17 cellular contexts compared by ENCODE assay signal in genomic region chr11:108669711-108670110, GRCh38. TPM values are rescaled to one million over a fixed set of nuclear protein-coding genes. Genes with fewer than 3 reads are reported as not detected.
A peak's percentile ranks its signal among the peaks of the same experiment; 100 is the strongest.
DNase-seq lines count a peak whose midpoint lies in the region; ATAC-seq and TF ChIP-seq lines count a peak whose summit lies in the region.
"Had no signal": no experiment of that assay in that cellular context is flagged by ENCODE, and none has a peak within 500 bp of the region (broad histone marks: within the 10 kb centered on the region; RNA-seq: fewer than 3 reads in every experiment).

No MANE protein-coding gene starts in this region.

- ATAC-seq in HG02798 (IDR thresholded peaks at IDR 0.05; ENCODE audit: poor library complexity, unreplicated experiment): no peak
- ATAC-seq: CD8-positive, alpha-beta T cell; GM12878 had no signal

- no peak overlapping the region for H3K23ac ChIP-seq in trophoblast cell (ENCODE audit: low read length)

- H3K9ac ChIP-seq in trophoblast cell (ENCODE audit: low read length): no peak overlapping the region
- H3K9ac ChIP-seq: BLaER1 had no signal

- H3K27me3 ChIP-seq in SJCRH30: no peaks in the 10 kb centered on the region
- no peaks in the 10 kb centered on the region for H3K27me3 ChIP-seq in hepatocyte
- H3K27me3 ChIP-seq in trophoblast cell (ENCODE audit: insufficient read depth, low read length): no peaks in the 10 kb centered on the region
- no peaks in the 10 kb centered on the region for H3K27me3 ChIP-seq in ascending aorta
- H3K27me3 ChIP-seq: BLaER1 had no signal

- 91% methylated on average over 7 of the region's 7 CpGs for WGBS in hepatocyte (ENCODE audit: low lambda C conversion rate, missing lambda C conversion rate)
- no CpG with 5 or more reads among the region's 7 CpGs for WGBS in trophoblast cell (ENCODE audit: extremely low coverage, insufficient coverage, insufficient read length)

- no peak overlapping the region for H3K18ac ChIP-seq in trophoblast cell (ENCODE audit: low read length)

- H4K8ac ChIP-seq in trophoblast cell (ENCODE audit: low read depth, low read length): no peak overlapping the region

- H3K79me1 ChIP-seq in trophoblast cell (ENCODE audit: low read length): peaks cover 4% of the 10 kb centered on the region

- peak overlapping the region; percentile 24 for H3K4me2 ChIP-seq in hepatocyte
- H3K4me2 ChIP-seq in trophoblast cell (ENCODE audit: low read length): no peak overlapping the region
- H3K4me2 ChIP-seq: BLaER1 had no signal

- H2BK5ac ChIP-seq in trophoblast cell (ENCODE audit: low read depth, low read length, poor library complexity): no peak overlapping the region

- H3K14ac ChIP-seq in trophoblast cell (ENCODE audit: low read length): no peak overlapping the region

- H2BK120ac ChIP-seq in trophoblast cell (ENCODE audit: insufficient read depth, low read length, poor library complexity): no peak overlapping the region

- no peak overlapping the region for H2BK12ac ChIP-seq in trophoblast cell (ENCODE audit: low read length)

- H3K4me3 ChIP-seq in SJCRH30 (no peak overlapping the region), hepatocyte (no peak overlapping the region), trophoblast cell (ENCODE audit: low read depth, low read length) (no peak overlapping the region), ascending aorta (no peak overlapping the region)
- H3K4me3 ChIP-seq: BLaER1, GM12878 had no signal

- no peak overlapping the region for H4K12ac ChIP-seq in trophoblast cell (ENCODE audit: low read depth, low read length)

- no peak overlapping the region for H2AFZ ChIP-seq in hepatocyte
- no peak overlapping the region for H2AFZ ChIP-seq in trophoblast cell (ENCODE audit: insufficient read depth, low read length, poor library complexity)

- no peak overlapping the region for H2AK5ac ChIP-seq in trophoblast cell (ENCODE audit: low read length)

- H3K27ac ChIP-seq in SJCRH30 (peak overlapping the region; percentile 86), hepatocyte (peak overlapping the region; percentile 52), trophoblast cell (ENCODE audit: low read depth, low read length) (no peak overlapping the region), ascending aorta (no peak overlapping the region)
- H3K27ac ChIP-seq: BLaER1 had no signal

- H3K79me2 ChIP-seq in hepatocyte (peaks cover 68% of the 10 kb centered on the region), trophoblast cell (ENCODE audit: control insufficient read depth, insufficient read depth, low read length, poor library complexity) (peaks cover 7% of the 10 kb centered on the region)

- H3K9me2 ChIP-seq in hepatocyte (replicated peaks; ENCODE audit: insufficient read depth): no peaks in the 10 kb centered on the region

- peaks cover 16% of the 10 kb centered on the region for H3K4me1 ChIP-seq in SJCRH30
- H3K4me1 ChIP-seq in hepatocyte (ENCODE audit: insufficient read depth): peaks cover 18% of the 10 kb centered on the region
- peaks cover 0 to 10% of the 10 kb centered on the region in 2 experiments for H3K4me1 ChIP-seq in trophoblast cell (ENCODE audit: control insufficient read depth in 1 of 2, insufficient read depth in 2 of 2, low read length in 2 of 2)
- H3K4me1 ChIP-seq in ascending aorta: peaks cover 8 to 18% of the 10 kb centered on the region in 2 donors

- peaks cover 7% of the 10 kb centered on the region for H4K20me1 ChIP-seq in hepatocyte (ENCODE audit: insufficient read depth, poor library complexity, severe bottlenecking)

- H3K9me3 ChIP-seq in SJCRH30 (replicated peaks) (no peaks in the 10 kb centered on the region), hepatocyte (ENCODE audit: low read depth) (no peaks in the 10 kb centered on the region), trophoblast cell (ENCODE audit: insufficient read depth, low read depth, low read length) (no peaks in the 10 kb centered on the region), ascending aorta (no peaks in the 10 kb centered on the region)

- H3K4ac ChIP-seq in trophoblast cell (ENCODE audit: low read depth, low read length): no peak overlapping the region

- intact Hi-C loops in ascending aorta (cut with DNase I): loop anchor here (10.0 kb wide), 3 partner anchors 665 to 1425 kb away; partner anchors contain the start of genes CUL5, CWF19L2 and ZC3H12C

- H3K36me3 ChIP-seq in SJCRH30 (no peaks in the 10 kb centered on the region), hepatocyte (replicated peaks; ENCODE audit: insufficient read depth, low read depth) (no peaks in the 10 kb centered on the region), trophoblast cell (ENCODE audit: control insufficient read depth in 1 of 2, insufficient read depth in 2 of 2, low read length in 2 of 2) (no peaks in the 10 kb centered on the region), ascending aorta (no peaks in the 10 kb centered on the region)

- DNase-seq in 8988T (peak; percentile 39), SJCRH30 (no peak), hepatocyte (ENCODE audit: low spot score) (peak; percentile 41), trophoblast cell (peak; percentile 17 to 33), ascending aorta (ENCODE audit: low spot score in 2 of 2) (no peak), SHP77 (lab: John Stamatoyannopoulos, UW) (no peak), NCI-H524 (lab: John Stamatoyannopoulos, UW) (no peak)
- DNase-seq: CD8-positive, alpha-beta T cell; DND-41; GDM1; MM.1S; NCI-H1105 treated with DMSO at 0.1 percent for 48 hours; NCI-H1694 treated with DMSO at 0.1 percent for 48 hours; NCI-H748 treated with DMSO at 0.1 percent for 48 hours had no signal

- no peak overlapping the region for H4K91ac ChIP-seq in trophoblast cell (ENCODE audit: low read depth, low read length)

- TF ChIP-seq CTCF in hepatocyte (IDR thresholded peaks at IDR 0.05; ENCODE audit: poor library complexity) (no peak), ascending aorta (IDR thresholded peaks at IDR 0.05) (no peak)

RNA-seq across cellular contexts. Expression of gene DDX10, which starts 4.8 kb away (rescaled TPM):
- 39.1 and 43.4 TPM in 2 replicates for total RNA-seq in SJCRH30 (2014; rRNA removed; shearing (Covaris generic))
- total RNA-seq in hepatocyte: 13.9 and 17.2 TPM in 2 replicates
- polyA plus RNA-seq in hepatocyte: 9.6 and 14.5 TPM in 2 replicates
- 25.7 and 27.8 TPM in 2 replicates for polyA plus RNA-seq in trophoblast cell (2013)
- 21.9 TPM for total RNA-seq in ascending aorta

Comparison
In these comparisons a context has a peak if more than half of its experiments do, and no peak if none do; other contexts are left out.
1. DNase-seq: peak in 8988T (single experiment), hepatocyte (single experiment) and trophoblast cell (2 of 2); none in SJCRH30 (0 of 2), ascending aorta (0 of 2), SHP77 (0 of 2) and NCI-H524 (0 of 2).
2. H3K27ac ChIP-seq: peak in SJCRH30 (single experiment) and hepatocyte (single experiment); none in trophoblast cell (single experiment) and ascending aorta (0 of 2).